ENCODE assay signal across 1 cellular context in the genomic region with DNA sequence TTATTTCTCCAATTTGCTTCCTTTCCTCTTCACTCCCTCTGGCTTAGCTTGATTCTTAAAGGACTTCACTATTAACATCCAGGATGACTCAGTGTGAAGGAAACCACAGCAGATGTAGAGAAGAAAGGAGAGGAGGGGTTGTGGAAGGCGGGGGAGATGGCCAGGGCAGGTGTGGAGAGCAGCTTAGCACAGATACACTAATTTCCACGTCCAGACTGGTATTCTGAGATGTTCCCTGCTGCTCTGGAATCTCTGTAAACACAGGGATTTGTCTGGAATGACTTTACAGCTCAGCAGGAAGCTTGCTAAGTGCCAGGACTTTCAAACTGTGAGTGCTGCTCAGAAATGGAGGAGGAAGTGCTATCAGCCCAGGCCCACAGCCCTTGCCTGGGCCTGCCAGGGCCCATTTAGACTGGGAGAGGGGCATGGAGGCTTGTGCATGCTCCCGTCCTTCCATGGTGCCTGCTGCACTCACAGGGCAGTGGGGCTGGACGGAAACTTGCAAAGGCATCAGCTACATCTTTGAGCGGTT.
TF ChIP-seq lines count a peak whose summit lies in the region.

No MANE protein-coding gene starts in this region.

TF ChIP-seq in WTC11, 78 proteins besides CTCF, POLR2A, EP300 and RAD21 (continued from another document):
- TF ChIP-seq, protein P1, sequence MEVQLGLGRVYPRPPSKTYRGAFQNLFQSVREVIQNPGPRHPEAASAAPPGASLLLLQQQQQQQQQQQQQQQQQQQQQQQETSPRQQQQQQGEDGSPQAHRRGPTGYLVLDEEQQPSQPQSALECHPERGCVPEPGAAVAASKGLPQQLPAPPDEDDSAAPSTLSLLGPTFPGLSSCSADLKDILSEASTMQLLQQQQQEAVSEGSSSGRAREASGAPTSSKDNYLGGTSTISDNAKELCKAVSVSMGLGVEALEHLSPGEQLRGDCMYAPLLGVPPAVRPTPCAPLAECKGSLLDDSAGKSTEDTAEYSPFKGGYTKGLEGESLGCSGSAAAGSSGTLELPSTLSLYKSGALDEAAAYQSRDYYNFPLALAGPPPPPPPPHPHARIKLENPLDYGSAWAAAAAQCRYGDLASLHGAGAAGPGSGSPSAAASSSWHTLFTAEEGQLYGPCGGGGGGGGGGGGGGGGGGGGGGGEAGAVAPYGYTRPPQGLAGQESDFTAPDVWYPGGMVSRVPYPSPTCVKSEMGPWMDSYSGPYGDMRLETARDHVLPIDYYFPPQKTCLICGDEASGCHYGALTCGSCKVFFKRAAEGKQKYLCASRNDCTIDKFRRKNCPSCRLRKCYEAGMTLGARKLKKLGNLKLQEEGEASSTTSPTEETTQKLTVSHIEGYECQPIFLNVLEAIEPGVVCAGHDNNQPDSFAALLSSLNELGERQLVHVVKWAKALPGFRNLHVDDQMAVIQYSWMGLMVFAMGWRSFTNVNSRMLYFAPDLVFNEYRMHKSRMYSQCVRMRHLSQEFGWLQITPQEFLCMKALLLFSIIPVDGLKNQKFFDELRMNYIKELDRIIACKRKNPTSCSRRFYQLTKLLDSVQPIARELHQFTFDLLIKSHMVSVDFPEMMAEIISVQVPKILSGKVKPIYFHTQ (CRISPR knock-in tag; IDR thresholded peaks at IDR 0.05): 0 out of 2 replicates have a peak, but pooled peaks have one; percentile 15
- TF ChIP-seq RORB (CRISPR knock-in tag; IDR thresholded peaks at IDR 0.05): no peak
- 0 out of 2 replicates have a peak, but pooled peaks have one; percentile 51 for TF ChIP-seq ZNF396 (CRISPR knock-in tag; IDR thresholded peaks at IDR 0.05; ENCODE audit: borderline replicate concordance)
